17 cellular contexts compared by ENCODE assay signal in the genomic region with DNA sequence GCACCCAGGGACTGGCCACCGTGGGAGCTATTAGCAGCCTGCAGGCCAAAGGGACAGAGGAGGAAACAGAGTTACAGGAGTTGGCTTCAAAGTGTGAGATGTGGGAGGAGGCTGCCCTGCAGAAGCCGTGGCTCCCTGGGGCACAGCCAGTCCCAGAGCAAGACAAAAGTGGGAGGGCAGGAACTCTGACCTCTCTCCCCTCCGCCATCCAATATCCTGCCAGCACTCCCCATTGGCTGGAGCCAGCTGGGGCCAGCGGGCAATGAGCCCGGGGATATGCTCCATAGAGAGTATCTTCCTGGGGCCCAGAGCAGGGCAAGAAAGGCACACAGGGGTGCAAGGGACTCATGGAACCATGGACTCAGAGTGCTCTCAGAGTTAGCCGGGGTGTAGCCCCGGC.
"Had no signal": no experiment of that assay in that cellular context is flagged by ENCODE, and none has a peak within 500 bp of the region (broad histone marks: within the 10 kb centered on the region; RNA-seq: fewer than 3 reads in every experiment).

No MANE protein-coding gene starts in this region.

- H3K4me3 Mint-ChIP-seq: activated B cell treated with CpG ODN at 0.5 μM for 24 hours; activated CD4-positive, alpha-beta memory T cell treated with anti-CD3 and anti-CD28 coated beads for 36 hours; activated CD8-positive, alpha-beta memory T cell treated with anti-CD3 and anti-CD28 coated beads, Interleukin-2, amount 10 ng/mL, durations not matched to agents 7 days and 5 days; activated naive CD8-positive, alpha-beta T cell treated with anti-CD3 and anti-CD28 coated beads for 36 hours; activated T-helper 17 cell treated with anti-CD3 and anti-CD28 coated beads, Interleukin-2, amount 50 U/mL, for 72 hours; immature natural killer cell; natural killer cell; stimulated activated naive CD8-positive, alpha-beta T cell treated with anti-CD3 and anti-CD28 coated beads, Interleukin-15, Interleukin-2, amounts not matched to agents 100 ng/mL and 50 ng/mL, for 24 hours; T-cell had no signal

- H3K27me3 Mint-ChIP-seq: activated naive CD8-positive, alpha-beta T cell treated with anti-CD3 and anti-CD28 coated beads for 36 hours had no signal

- H3K9me3 Mint-ChIP-seq: activated B cell treated with CpG ODN at 0.5 μM for 24 hours; activated CD4-positive, alpha-beta memory T cell treated with anti-CD3 and anti-CD28 coated beads for 36 hours; activated naive CD8-positive, alpha-beta T cell treated with anti-CD3 and anti-CD28 coated beads for 36 hours; activated T-helper 17 cell treated with anti-CD3 and anti-CD28 coated beads, Interleukin-2, amount 50 U/mL, for 72 hours; immature natural killer cell; natural killer cell; stimulated activated naive CD8-positive, alpha-beta T cell treated with anti-CD3 and anti-CD28 coated beads, Interleukin-15, Interleukin-2, amounts not matched to agents 100 ng/mL and 50 ng/mL, for 24 hours; T-cell had no signal

- H3K27ac Mint-ChIP-seq: activated B cell treated with CpG ODN at 0.5 μM for 24 hours; activated CD4-positive, alpha-beta memory T cell treated with anti-CD3 and anti-CD28 coated beads for 36 hours; activated CD8-positive, alpha-beta memory T cell treated with anti-CD3 and anti-CD28 coated beads, Interleukin-2, amount 10 ng/mL, durations not matched to agents 7 days and 5 days; activated naive CD8-positive, alpha-beta T cell treated with anti-CD3 and anti-CD28 coated beads for 36 hours; activated T-helper 17 cell treated with anti-CD3 and anti-CD28 coated beads, Interleukin-2, amount 50 U/mL, for 72 hours; immature natural killer cell; natural killer cell; stimulated activated naive CD8-positive, alpha-beta T cell treated with anti-CD3 and anti-CD28 coated beads, Interleukin-15, Interleukin-2, amounts not matched to agents 100 ng/mL and 50 ng/mL, for 24 hours; T-cell had no signal

- H3K9me3 ChIP-seq: transverse colon, vagina had no signal

- H3K36me3 ChIP-seq: transverse colon, vagina had no signal

- ATAC-seq: activated CD8-positive, alpha-beta memory T cell treated with anti-CD3 and anti-CD28 coated beads, Interleukin-2, amount 10 ng/mL, durations not matched to agents 7 days and 5 days; activated T-helper 17 cell treated with anti-CD3 and anti-CD28 coated beads, Interleukin-2, amount 50 U/mL, for 72 hours; natural killer cell; T-cell had no signal

- H3K4me3 ChIP-seq: lung, transverse colon, vagina had no signal

- H3K27me3 ChIP-seq: transverse colon, vagina had no signal

- H3K4me1 Mint-ChIP-seq: activated B cell treated with CpG ODN at 0.5 μM for 24 hours; activated CD8-positive, alpha-beta memory T cell treated with anti-CD3 and anti-CD28 coated beads, Interleukin-2, amount 10 ng/mL, durations not matched to agents 7 days and 5 days; activated naive CD8-positive, alpha-beta T cell treated with anti-CD3 and anti-CD28 coated beads for 36 hours; activated T-helper 17 cell treated with anti-CD3 and anti-CD28 coated beads, Interleukin-2, amount 50 U/mL, for 72 hours; immature natural killer cell; natural killer cell had no signal

- DNase-seq: activated B cell treated with CpG ODN at 0.5 μM for 24 hours; activated CD4-positive, alpha-beta memory T cell treated with anti-CD3 and anti-CD28 coated beads for 36 hours; activated CD4-positive, alpha-beta T cell treated with anti-CD3 and anti-CD28 coated beads for 4 hours; activated CD8-positive, alpha-beta memory T cell treated with anti-CD3 and anti-CD28 coated beads, Interleukin-2, amount 10 ng/mL, durations not matched to agents 7 days and 5 days; activated naive CD4-positive, alpha-beta T cell; activated naive CD8-positive, alpha-beta T cell treated with anti-CD3 and anti-CD28 coated beads for 36 hours; amniotic stem cell; immature natural killer cell; natural killer cell; occipital lobe; retina; T-cell; transverse colon had no signal

- H3K36me3 Mint-ChIP-seq: activated CD4-positive, alpha-beta memory T cell treated with anti-CD3 and anti-CD28 coated beads for 36 hours; activated CD8-positive, alpha-beta memory T cell treated with anti-CD3 and anti-CD28 coated beads, Interleukin-2, amount 10 ng/mL, durations not matched to agents 7 days and 5 days; activated naive CD8-positive, alpha-beta T cell treated with anti-CD3 and anti-CD28 coated beads for 36 hours; immature natural killer cell; natural killer cell; T-cell had no signal
